Comparison of ENCODE assay signal across 8 cellular contexts in genomic region chr20:58209652-58210397, GRCh38. TPM values are rescaled to one million over a fixed set of nuclear protein-coding genes. Genes with fewer than 3 reads are reported as not detected.
DNase-seq lines count a peak whose midpoint lies in the region; ATAC-seq, FAIRE-seq and TF ChIP-seq lines count a peak whose summit lies in the region.

No MANE protein-coding gene starts in this region.

- no peak overlapping the region for H2BK20ac ChIP-seq in H1 (ENCODE audit: low read length)

- H4K8ac ChIP-seq in H1 (ENCODE audit: extremely low read depth, insufficient read depth, low read length), result no peak overlapping the region

- H3K9ac ChIP-seq in H1 (replicated peaks in 1 of 4; ENCODE audit: extremely low read depth in 1 of 4, low read depth in 3 of 4, low read length in 3 of 4), result no peak overlapping the region

- H3K23ac ChIP-seq in H1 (ENCODE audit: insufficient read length), result no peak overlapping the region

- H4K20me1 ChIP-seq in H1 (replicated peaks in 1 of 2; ENCODE audit: control insufficient read depth in 1 of 2, insufficient read depth in 2 of 2, low read length in 2 of 2), result no peaks in the 10 kb centered on the region

- no peak overlapping the region for H2BK12ac ChIP-seq in H1 (ENCODE audit: low read depth, low read length)

- CTCF ChIA-PET in H1 (lab: Charles Lee; ENCODE audit: partially characterized antibody), result interaction anchor here (0.6 to 7.9 kb wide), 35 partner anchors 10 to 1563 kb away, joined by 3 to 130 read pairs (median 4); partner anchors contain the start of gene ZBP1

- H3K27me3 ChIP-seq in H1 (replicated peaks in 1 of 4; ENCODE audit: control insufficient read depth in 3 of 4, extremely low read depth in 1 of 4, insufficient read depth in 3 of 4, low read length in 3 of 4), result no peaks in the 10 kb centered on the region; a peak in 4 of 7 replicates

- H3K79me2 ChIP-seq in H1 (ENCODE audit: control insufficient read depth in 1 of 2, insufficient read depth in 2 of 2, low read length in 2 of 2), result no peaks in the 10 kb centered on the region

- no peak for TF ChIP-seq POLR2A in H1 (IDR thresholded peaks at IDR 0.05; ENCODE audit: control extremely low read depth in 1 of 2, low read depth in 2 of 2, low read length in 2 of 2)

- no peak overlapping the region for H3K4ac ChIP-seq in H1 (replicated peaks; ENCODE audit: insufficient read length, low read depth, low read length)

- no peaks in the 10 kb centered on the region for H3K9me3 ChIP-seq in H1 (ENCODE audit: insufficient read depth in 2 of 2, low read depth in 1 of 2, low read length in 1 of 2)

- H3K79me1 ChIP-seq in H1 (ENCODE audit: low read depth, low read length), result no peaks in the 10 kb centered on the region

- H3K4me2 ChIP-seq in H1 (ENCODE audit: insufficient read depth in 1 of 2, low read depth in 2 of 2, low read length in 2 of 2), result peak overlapping the region in 1 of 2 experiments; percentile 51; a peak in 3 of 4 replicates

- H3K23me2 ChIP-seq in H1 (ENCODE audit: low read depth, low read length), result no peaks in the 10 kb centered on the region

- peak overlapping the region; percentile 55 for H4K91ac ChIP-seq in H1 (replicated peaks; ENCODE audit: insufficient read length, low read length)

- peak; percentile 98 to 99 for TF ChIP-seq RAD21 in H1 (IDR thresholded peaks at IDR 0.05 in 1 of 2, conservative IDR thresholded peaks at IDR 0.05 in 1 of 2; ENCODE audit: low read depth in 2 of 2, low read length in 2 of 2)

- no peaks in the 10 kb centered on the region for H3K36me3 ChIP-seq in H1 (ENCODE audit: control insufficient read depth in 2 of 4, insufficient read depth in 4 of 4, low read length in 3 of 4)

- no peak overlapping the region; the same call in 1 of the 2 replicates for H2BK15ac ChIP-seq in H1 (ENCODE audit: low read length)

- TF ChIP-seq EP300 in H1 (IDR thresholded peaks at IDR 0.05; ENCODE audit: borderline replicate concordance in 1 of 2, low read depth in 2 of 2, low read length in 2 of 2), result no peak

- no peaks in the 10 kb centered on the region for H3K4me1 ChIP-seq in H1 (replicated peaks in 1 of 4; ENCODE audit: control insufficient read depth in 3 of 4, insufficient read depth in 4 of 4, low read length in 3 of 4)

- H3K27ac ChIP-seq in H1 (ENCODE audit: low read depth, low read length), result no peak overlapping the region

- H3K4me3 ChIP-seq in H1 (ENCODE audit: extremely low read depth in 1 of 4, insufficient read depth in 2 of 4, low read depth in 3 of 4, low read length in 4 of 4), result peak overlapping the region in 1 of 4 experiments; percentile 42; a peak in 2 of 8 replicates

- WGBS in H1 (ENCODE audit: extremely low coverage in 1 of 2, insufficient coverage in 1 of 2, insufficient read length in 1 of 2, insufficient replicate concordance in 2 of 2, low coverage in 1 of 2, low lambda C conversion rate in 2 of 2, missing lambda C conversion rate in 1 of 2), 2 experiments, result 18% methylated on average over 45 of the region's 46 CpGs; no CpG with 5 or more reads in 1 of the 2 experiments

- H3K18ac ChIP-seq in H1 (ENCODE audit: extremely low read depth, low read length), result no peak overlapping the region

- ATAC-seq in HG03196 (IDR thresholded peaks at IDR 0.05; ENCODE audit: unreplicated experiment), result peak; percentile 88

- peak overlapping the region; percentile 98; the same call in 1 of the 2 replicates for H2AFZ ChIP-seq in H1 (ENCODE audit: low read length)

- peak; percentile 100 for TF ChIP-seq CTCF in H1 (IDR thresholded peaks at IDR 0.05; ENCODE audit: control extremely low read depth in 1 of 3, insufficient read depth in 1 of 3, low read depth in 1 of 3, low read length in 3 of 3)

- FAIRE-seq in H1 (lab: Jason Lieb, UNC), result peak; percentile 36

- H3K56ac ChIP-seq in H1 (replicated peaks; ENCODE audit: insufficient read length, low read depth, low read length), result no peak overlapping the region

- DNase-seq in SIG-M5 treated with dmso at 0.1 percent for 504 hours (lab: John Stamatoyannopoulos, UW; ENCODE audit: unreplicated experiment), result peak; percentile 47
- no peak for DNase-seq in SIG-M5 (lab: John Stamatoyannopoulos, UW)
- peak; percentile 23 for DNase-seq in NCI-H82 treated with DMSO at 0.1 percent for 48 hours (lab: John Stamatoyannopoulos, UW; ENCODE audit: unreplicated experiment)
- DNase-seq in activated CD8-positive, alpha-beta memory T cell treated with anti-CD3 and anti-CD28 coated beads for 48 hours (ENCODE audit: low read depth in 2 of 3, low spot score in 2 of 3), result peak; percentile 65 to 93 (median 91)
- peak in 1 of 2 experiments; percentile 98 for DNase-seq in H1 (ENCODE audit: low read depth in 1 of 2, low spot score in 2 of 2)
- peak; percentile 59 for DNase-seq in middle frontal gyrus (ENCODE audit: extremely low spot score, low spot score)
- peak; percentile 78 for DNase-seq in stimulated activated CD8-positive, alpha-beta memory T cell treated with anti-CD3 and anti-CD28 coated beads, Interleukin-4, amount 100 ng/mL, for 24 hours (ENCODE audit: low read depth)

- no peak overlapping the region for H2AK5ac ChIP-seq in H1 (ENCODE audit: low read depth, low read length)

- no peak overlapping the region for H3K14ac ChIP-seq in H1 (ENCODE audit: insufficient read length)

- H4K5ac ChIP-seq in H1 (ENCODE audit: insufficient read length, low read depth, low read length), result no peak overlapping the region

- H2BK120ac ChIP-seq in H1 (replicated peaks; ENCODE audit: low read depth, low read length), result no peak overlapping the region

- H2BK5ac ChIP-seq in H1 (ENCODE audit: low read depth, low read length), result no peak overlapping the region

- POLR2A ChIA-PET in H1 (lab: Charles Lee; ENCODE audit: partially characterized antibody), result no interaction called here

TF ChIP-seq in H1, 55 proteins besides CTCF, POLR2A, EP300 and RAD21 (continues in another document):
- no peak for TF ChIP-seq POU5F1 (IDR thresholded peaks at IDR 0.05; ENCODE audit: low read depth, low read length)
- TF ChIP-seq MAX (IDR thresholded peaks at IDR 0.05), result peak; percentile 29; the same call in 1 of the 2 replicates
- TF ChIP-seq E2F6 (IDR thresholded peaks at IDR 0.05), result 0 out of 2 replicates have a peak, but pooled peaks have one; percentile 5
- peak; percentile 81 for TF ChIP-seq JUND (IDR thresholded peaks at IDR 0.05; ENCODE audit: low read length)
- peak; percentile 63 for TF ChIP-seq ASH2L (IDR thresholded peaks at IDR 0.05; ENCODE audit: low read length)
- TF ChIP-seq TAF1 (IDR thresholded peaks at IDR 0.05; ENCODE audit: low read depth, low read length), result no peak
- TF ChIP-seq SUZ12 (IDR thresholded peaks at IDR 0.05; ENCODE audit: low read length), result no peak
- TF ChIP-seq KDM1A (IDR thresholded peaks at IDR 0.05; ENCODE audit: borderline replicate concordance, low read length), result no peak
- TF ChIP-seq CBX5 (IDR thresholded peaks at IDR 0.05; ENCODE audit: low read depth, low read length), result no peak
- no peak for TF ChIP-seq KDM4A (IDR thresholded peaks at IDR 0.05; ENCODE audit: low read depth, low read length, severe bottlenecking)
- peak; percentile 63; the same call in 1 of the 2 replicates for TF ChIP-seq ATF3 (IDR thresholded peaks at IDR 0.05; ENCODE audit: insufficient read depth, low read depth, low read length)
- no peak for TF ChIP-seq SAP30 (IDR thresholded peaks at IDR 0.05; ENCODE audit: insufficient read depth, insufficient replicate concordance, low read length)
- no peak for TF ChIP-seq SIRT6 (IDR thresholded peaks at IDR 0.05; ENCODE audit: low read length)
- TF ChIP-seq SP4 (IDR thresholded peaks at IDR 0.05; ENCODE audit: low read length), result no peak
- no peak for TF ChIP-seq BCL11A (IDR thresholded peaks at IDR 0.05; ENCODE audit: low read depth in 2 of 2, low read length in 2 of 2)
- TF ChIP-seq CREB1 (IDR thresholded peaks at IDR 0.05), result peak; percentile 52; the same call in 1 of the 2 replicates
- no peak for TF ChIP-seq USF2 (IDR thresholded peaks at IDR 0.05; ENCODE audit: low read length)
- no peak for TF ChIP-seq TEAD4 (IDR thresholded peaks at IDR 0.05; ENCODE audit: low read depth, low read length)

RNA-seq across cellular contexts. Expression of gene ANKRD60, which starts 18.6 kb away (rescaled TPM):
- not detected in 2 replicates for total RNA-seq in H1 (2021; fragmentation: NEBNext Ultra II Directional; extraction: Animal tissue kit (Norgen Biotek cat#: 25700))
- not detected in 2 replicates for polyA plus RNA-seq in H1 (2011; rRNA removed)
- not detected for polyA plus RNA-seq in H1 (2011; cell fraction: cytosol; rRNA removed)
- polyA plus RNA-seq in H1 (2011; cell fraction: nucleus; rRNA removed), result not detected
- polyA plus RNA-seq in H1 (2012, experiment 1 of 2), result not detected in 4 replicates
- not detected for polyA plus RNA-seq in H1 (2012, experiment 2 of 2)
- polyA plus RNA-seq in H1 (2013, experiment 1 of 2), result not detected
- not detected for polyA plus RNA-seq in H1 (2013, experiment 2 of 2)
- polyA minus RNA-seq in H1 (2011; rRNA and poly(A)+ RNA removed), result not detected in 2 replicates
- polyA minus RNA-seq in H1 (2011; cell fraction: cytosol; rRNA and poly(A)+ RNA removed), result not detected
- polyA minus RNA-seq in H1 (2011; cell fraction: nucleus; rRNA and poly(A)+ RNA removed), result not detected
